ENCODE assay signal across 18 cellular contexts in the genomic region with DNA sequence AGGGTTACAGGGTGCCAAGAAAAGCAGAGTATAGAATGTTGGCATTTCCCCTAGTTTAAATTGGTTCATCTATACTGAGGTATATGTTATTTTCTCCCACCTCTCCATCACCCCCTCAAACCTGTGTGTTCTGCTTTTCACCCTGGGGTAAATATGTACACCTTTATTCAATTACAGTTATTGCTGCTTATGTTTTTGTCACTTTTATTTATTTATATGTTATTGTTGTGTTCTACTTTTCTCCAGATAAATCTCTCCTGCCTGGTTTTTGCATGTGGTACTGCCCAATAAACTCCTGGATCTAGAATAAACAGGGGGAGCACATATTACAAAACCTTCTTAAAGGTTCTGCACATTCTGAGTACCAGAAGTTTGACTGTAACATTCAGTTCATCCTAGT.
"Had no signal": no experiment of that assay in that cellular context is flagged by ENCODE, and none has a peak within 500 bp of the region (broad histone marks: within the 10 kb centered on the region; RNA-seq: fewer than 3 reads in every experiment).

No MANE protein-coding gene starts in this region.

- H3K4me3 ChIP-seq: neural progenitor cell, ovary, pancreas, prostate gland, psoas muscle, right atrium auricular region, right lobe of liver, sigmoid colon, skin epidermis, smooth muscle cell, spleen had no signal

- H3K4me1 ChIP-seq: pancreas, parathyroid adenoma, prostate gland, right lobe of liver, spleen had no signal

- ATAC-seq: naive thymus-derived CD8-positive, alpha-beta T cell; natural killer cell; natural killer cell treated with Interleukin-12 subunit alpha and Interleukin-12 subunit beta and Interleukin-15 and Interleukin-18, amount 100 ng/mL, for 72 hours; pancreas; psoas muscle; right cardiac atrium; right lobe of liver; sciatic nerve had no signal

- H3K36me3 ChIP-seq: neural progenitor cell, neutrophil, ovary, pancreas, prostate gland, right lobe of liver, spleen had no signal

- H3K27ac ChIP-seq: neural progenitor cell, neutrophil, ovary, pancreas, parathyroid adenoma, prostate gland, psoas muscle, right atrium auricular region, right lobe of liver, sigmoid colon, skin epidermis, spleen had no signal

- H3K9me3 ChIP-seq: neutrophil, ovary, pancreas, prostate gland, psoas muscle, right atrium auricular region, right lobe of liver, sigmoid colon, spleen had no signal
